In the genomic region with DNA sequence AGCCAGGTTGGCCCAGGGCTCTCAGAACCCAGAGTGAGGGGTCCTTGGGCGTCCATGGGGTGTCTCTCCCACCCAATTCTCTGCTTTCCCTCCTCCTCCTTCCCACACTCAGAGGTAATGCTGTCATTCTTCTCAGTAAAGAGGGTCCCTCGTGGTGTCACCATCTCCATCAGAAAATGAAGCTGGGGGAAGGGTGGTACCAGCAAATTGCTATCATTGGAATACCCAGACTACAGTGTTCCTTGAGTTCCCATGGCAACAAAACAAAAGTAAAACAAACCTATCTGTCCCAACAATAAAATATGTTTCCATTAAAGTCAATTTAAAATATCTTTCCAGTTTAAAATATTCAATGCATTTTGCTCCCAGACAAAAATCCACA, we compare ENCODE assay signal across 8 cellular contexts.
DNase-seq lines count a peak whose midpoint lies in the region; ATAC-seq and TF ChIP-seq lines count a peak whose summit lies in the region.

No MANE protein-coding gene starts in this region.

- H3K4ac ChIP-seq in H9 (ENCODE audit: low read depth, low read length), result no peak overlapping the region

- no peak overlapping the region for H2BK15ac ChIP-seq in H9 (ENCODE audit: low read depth, low read length)

- no peaks in the 10 kb centered on the region for H3K4me1 Mint-ChIP-seq in H9

- no peaks in the 10 kb centered on the region for H3K9me3 ChIP-seq in sigmoid colon
- H3K9me3 ChIP-seq in H9 (ENCODE audit: control insufficient read depth, low read depth, low read length), result no peaks in the 10 kb centered on the region

- intact Hi-C loops in sigmoid colon (cut with DNase I), result loop anchor here (5.0 kb wide), 1 partner anchor 36 kb away; no protein-coding TSS in a partner anchor

- H3T11ph ChIP-seq in H9 (ENCODE audit: low read length), result no peak overlapping the region

- TF ChIP-seq EP300 in sigmoid colon (IDR thresholded peaks at IDR 0.05), result no peak

- H3K23me2 ChIP-seq in H9 (ENCODE audit: insufficient read length, low read depth, low read length, poor library complexity, severe bottlenecking), result no peaks in the 10 kb centered on the region

- ATAC-seq in HG02981 (IDR thresholded peaks at IDR 0.05; ENCODE audit: unreplicated experiment) (peak; percentile 3), SK-N-SH treated with all-trans-retinoic acid at 6 μM for 48 hours (peak; percentile 33), HG02763 (IDR thresholded peaks at IDR 0.05; ENCODE audit: unreplicated experiment) (no peak), HG02938 (IDR thresholded peaks at IDR 0.05; ENCODE audit: unreplicated experiment) (no peak)

- TF ChIP-seq CTCF in fibroblast of pulmonary artery (IDR thresholded peaks at IDR 0.05; ENCODE audit: low read length, missing control alignments) (no peak), sigmoid colon (IDR thresholded peaks at IDR 0.05) (no peak), H9 (conservative IDR thresholded peaks at IDR 0.05) (no peak)

- no peak overlapping the region for H4K91ac ChIP-seq in H9 (ENCODE audit: insufficient read length, low read depth, low read length)

- H3K18ac ChIP-seq in H9 (ENCODE audit: insufficient read length, low read depth, low read length), result no peak overlapping the region

- peak overlapping the region in 1 of 3 experiments; percentile 44; a peak in 3 of 7 replicates for H3K27ac Mint-ChIP-seq in H9

- H3K4me2 ChIP-seq in H9 (ENCODE audit: insufficient read depth, insufficient read length, low read length), result no peak overlapping the region

- H3K36me3 Mint-ChIP-seq in H9 (ENCODE audit: insufficient read depth in 1 of 3, low read depth in 3 of 3), result no peaks in the 10 kb centered on the region

- H3K4me3 ChIP-seq in fibroblast of pulmonary artery (replicated peaks; ENCODE audit: low read depth, low read length), result no peak overlapping the region
- no peak overlapping the region for H3K4me3 ChIP-seq in sigmoid colon

- H3K4me1 ChIP-seq in sigmoid colon (peaks cover 0 to 73% (median 54%) of the 10 kb centered on the region in 4 donors), H9 (ENCODE audit: insufficient read depth, low read length) (no peaks in the 10 kb centered on the region)

- H3K79me2 ChIP-seq in H9 (ENCODE audit: insufficient read depth, low read length), result no peaks in the 10 kb centered on the region

- no peak overlapping the region for H3K23ac ChIP-seq in H9 (ENCODE audit: insufficient read length, low read depth, low read length)

- H3K9me3 Mint-ChIP-seq in H9, result no peaks in the 10 kb centered on the region

- H2BK120ac ChIP-seq in H9 (ENCODE audit: low read depth, low read length, poor library complexity, severe bottlenecking), result no peak overlapping the region

- H3K27ac ChIP-seq in sigmoid colon, result peak overlapping the region; percentile 77 to 84 (median 84)
- no peak overlapping the region for H3K27ac ChIP-seq in H9 (ENCODE audit: insufficient read length, low read depth, low read length)

- no peak overlapping the region for H2BK5ac ChIP-seq in H9 (ENCODE audit: insufficient read length, low read length)

- DNase-seq in fibroblast of pulmonary artery (ENCODE audit: low read depth), result peak; percentile 72
- DNase-seq in sigmoid colon, result no peak
- DNase-seq in HPDE6-E6E7 (ENCODE audit: extremely low spot score), result no peak
- DNase-seq in H9, result no peak

- TF ChIP-seq POLR2A in sigmoid colon (IDR thresholded peaks at IDR 0.05), result no peak

- no peaks in the 10 kb centered on the region for H3K79me1 ChIP-seq in H9 (ENCODE audit: insufficient read depth, low read depth, low read length, poor library complexity, severe bottlenecking)

- H3K14ac ChIP-seq in H9 (ENCODE audit: insufficient read depth, low read length), result no peak overlapping the region

- no peak overlapping the region for H4K5ac ChIP-seq in H9 (ENCODE audit: insufficient read length, low read depth, low read length)

- no peaks in the 10 kb centered on the region for H3K27me3 Mint-ChIP-seq in H9 (ENCODE audit: low read depth)

- no peak overlapping the region for H4K8ac ChIP-seq in H9 (replicated peaks; ENCODE audit: insufficient read length, low read depth, low read length)

- peaks cover 0 to 41% (median 9%) of the 10 kb centered on the region in 4 donors for H3K36me3 ChIP-seq in sigmoid colon

- 21 to 24% methylated on average over 2 of the region's 2 CpGs for WGBS in sigmoid colon, 2 donors
- WGBS in H9 (ENCODE audit: extremely low coverage, insufficient read length, low lambda C conversion rate), result no CpG with 5 or more reads among the region's 2 CpGs

- no peak overlapping the region for H3K9ac ChIP-seq in H9 (ENCODE audit: extremely low read depth, insufficient read length, low read length)

- no peak overlapping the region for H2AFZ ChIP-seq in H9 (ENCODE audit: low read length)

- H2BK20ac ChIP-seq in H9 (ENCODE audit: low read depth, low read length, poor library complexity, severe bottlenecking), result no peak overlapping the region

- H2AK5ac ChIP-seq in H9 (ENCODE audit: insufficient read length, low read length), result no peak overlapping the region

- no peaks in the 10 kb centered on the region for H4K20me1 ChIP-seq in H9 (ENCODE audit: control insufficient read depth, insufficient read depth, insufficient read length)

- no peak overlapping the region for H2BK12ac ChIP-seq in H9 (ENCODE audit: insufficient read length, low read depth, low read length)

- no peaks in the 10 kb centered on the region for H3K27me3 ChIP-seq in sigmoid colon
- no peaks in the 10 kb centered on the region for H3K27me3 ChIP-seq in H9 (ENCODE audit: insufficient read depth, low read length)

- H3K56ac ChIP-seq in H9 (ENCODE audit: insufficient read length, low read depth, low read length), result no peak overlapping the region

- no peak overlapping the region for H3K4me3 Mint-ChIP-seq in H9

TF ChIP-seq in SK-N-SH treated with all-trans-retinoic acid at 6 μM for 48 hours, 23 proteins besides CTCF, POLR2A, EP300 and RAD21:
- TF ChIP-seq ZC3H10 (CRISPR knock-in tag; IDR thresholded peaks at IDR 0.05) (no peak), ZNF565 (CRISPR knock-in tag; conservative IDR thresholded peaks at IDR 0.05; ENCODE audit: low read depth) (no peak), GLIS3 (CRISPR knock-in tag; IDR thresholded peaks at IDR 0.05) (no peak), ZNF70 (CRISPR knock-in tag; IDR thresholded peaks at IDR 0.05) (no peak), ISL1 (CRISPR knock-in tag; IDR thresholded peaks at IDR 0.05) (no peak), SNAI2 (CRISPR knock-in tag; IDR thresholded peaks at IDR 0.05) (no peak), TCF4 (CRISPR knock-in tag; IDR thresholded peaks at IDR 0.05; ENCODE audit: borderline replicate concordance) (no peak), ARNTL (CRISPR knock-in tag; IDR thresholded peaks at IDR 0.05; ENCODE audit: borderline replicate concordance, low read depth) (no peak), CSDC2 (CRISPR knock-in tag; IDR thresholded peaks at IDR 0.05) (no peak), TOX (CRISPR knock-in tag; IDR thresholded peaks at IDR 0.05; ENCODE audit: borderline replicate concordance) (no peak), ZNF8 (CRISPR knock-in tag; IDR thresholded peaks at IDR 0.05) (no peak)
- TF ChIP-seq, protein P1, sequence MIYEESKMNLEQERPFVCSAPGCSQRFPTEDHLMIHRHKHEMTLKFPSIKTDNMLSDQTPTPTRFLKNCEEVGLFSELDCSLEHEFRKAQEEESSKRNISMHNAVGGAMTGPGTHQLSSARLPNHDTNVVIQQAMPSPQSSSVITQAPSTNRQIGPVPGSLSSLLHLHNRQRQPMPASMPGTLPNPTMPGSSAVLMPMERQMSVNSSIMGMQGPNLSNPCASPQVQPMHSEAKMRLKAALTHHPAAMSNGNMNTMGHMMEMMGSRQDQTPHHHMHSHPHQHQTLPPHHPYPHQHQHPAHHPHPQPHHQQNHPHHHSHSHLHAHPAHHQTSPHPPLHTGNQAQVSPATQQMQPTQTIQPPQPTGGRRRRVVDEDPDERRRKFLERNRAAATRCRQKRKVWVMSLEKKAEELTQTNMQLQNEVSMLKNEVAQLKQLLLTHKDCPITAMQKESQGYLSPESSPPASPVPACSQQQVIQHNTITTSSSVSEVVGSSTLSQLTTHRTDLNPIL (CRISPR knock-in tag; IDR thresholded peaks at IDR 0.05; ENCODE audit: low read depth), result no peak

Comparison
In these comparisons a context has a peak if more than half of its experiments do, and no peak if none do; other contexts are left out.
1. ATAC-seq: peak in HG02981 (single experiment) and SK-N-SH treated with all-trans-retinoic acid at 6 μM for 48 hours (single experiment); none in HG02763 (single experiment) and HG02938 (single experiment).